1 cellular context compared by ENCODE assay signal in genomic region chr16:88650749-88651275, GRCh38.
TF ChIP-seq lines count a peak whose summit lies in the region.

TSS of gene CYBA (minus strand) at chr16:88651053. CDS start at chr16:88651013, 40 bp downstream.

TF ChIP-seq in HEK293, 187 proteins besides CTCF, POLR2A, EP300 and RAD21 (continued from another document and continues in another):
- TF ChIP-seq, protein P1, sequence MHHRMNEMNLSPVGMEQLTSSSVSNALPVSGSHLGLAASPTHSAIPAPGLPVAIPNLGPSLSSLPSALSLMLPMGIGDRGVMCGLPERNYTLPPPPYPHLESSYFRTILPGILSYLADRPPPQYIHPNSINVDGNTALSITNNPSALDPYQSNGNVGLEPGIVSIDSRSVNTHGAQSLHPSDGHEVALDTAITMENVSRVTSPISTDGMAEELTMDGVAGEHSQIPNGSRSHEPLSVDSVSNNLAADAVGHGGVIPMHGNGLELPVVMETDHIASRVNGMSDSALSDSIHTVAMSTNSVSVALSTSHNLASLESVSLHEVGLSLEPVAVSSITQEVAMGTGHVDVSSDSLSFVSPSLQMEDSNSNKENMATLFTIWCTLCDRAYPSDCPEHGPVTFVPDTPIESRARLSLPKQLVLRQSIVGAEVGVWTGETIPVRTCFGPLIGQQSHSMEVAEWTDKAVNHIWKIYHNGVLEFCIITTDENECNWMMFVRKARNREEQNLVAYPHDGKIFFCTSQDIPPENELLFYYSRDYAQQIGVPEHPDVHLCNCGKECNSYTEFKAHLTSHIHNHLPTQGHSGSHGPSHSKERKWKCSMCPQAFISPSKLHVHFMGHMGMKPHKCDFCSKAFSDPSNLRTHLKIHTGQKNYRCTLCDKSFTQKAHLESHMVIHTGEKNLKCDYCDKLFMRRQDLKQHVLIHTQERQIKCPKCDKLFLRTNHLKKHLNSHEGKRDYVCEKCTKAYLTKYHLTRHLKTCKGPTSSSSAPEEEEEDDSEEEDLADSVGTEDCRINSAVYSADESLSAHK (tag by site-specific recombination; IDR thresholded peaks at IDR 0.05) = no peak
- TF ChIP-seq, protein P2, sequence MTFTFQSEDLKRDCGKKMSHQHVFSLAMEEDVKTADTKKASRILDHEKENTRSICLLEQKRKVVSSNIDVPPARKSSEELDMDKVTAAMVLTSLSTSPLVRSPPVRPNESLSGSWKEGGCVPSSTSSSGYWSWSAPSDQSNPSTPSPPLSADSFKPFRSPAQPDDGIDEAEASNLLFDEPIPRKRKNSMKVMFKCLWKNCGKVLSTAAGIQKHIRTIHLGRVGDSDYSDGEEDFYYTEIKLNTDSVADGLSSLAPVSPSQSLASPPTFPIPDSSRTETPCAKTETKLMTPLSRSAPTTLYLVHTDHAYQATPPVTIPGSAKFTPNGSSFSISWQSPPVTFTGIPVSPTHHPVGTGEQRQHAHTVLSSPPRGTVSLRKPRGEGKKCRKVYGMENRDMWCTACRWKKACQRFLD (tag by site-specific recombination; IDR thresholded peaks at IDR 0.05) = no peak
- TF ChIP-seq, protein P3, sequence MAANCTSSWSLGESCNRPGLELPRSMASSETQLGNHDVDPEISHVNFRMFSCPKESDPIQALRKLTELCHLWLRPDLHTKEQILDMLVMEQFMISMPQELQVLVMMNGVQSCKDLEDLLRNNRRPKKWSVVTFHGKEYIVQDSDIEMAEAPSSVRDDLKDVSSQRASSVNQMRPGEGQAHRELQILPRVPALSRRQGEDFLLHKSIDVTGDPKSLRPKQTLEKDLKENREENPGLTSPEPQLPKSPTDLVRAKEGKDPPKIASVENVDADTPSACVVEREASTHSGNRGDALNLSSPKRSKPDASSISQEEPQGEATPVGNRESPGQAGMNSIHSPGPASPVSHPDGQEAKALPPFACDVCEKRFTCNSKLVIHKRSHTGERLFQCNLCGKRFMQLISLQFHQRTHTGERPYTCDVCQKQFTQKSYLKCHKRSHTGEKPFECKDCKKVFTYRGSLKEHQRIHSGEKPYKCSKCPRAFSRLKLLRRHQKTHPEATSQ (tag by site-specific recombination; IDR thresholded peaks at IDR 0.05) = no peak
- TF ChIP-seq SP2 (tag by site-specific recombination; IDR thresholded peaks at IDR 0.05) = peak; percentile 42
- peak; percentile 40; the same call in 1 of the 2 replicates for TF ChIP-seq PBX3 (CRISPR knock-in tag; IDR thresholded peaks at IDR 0.05)
- no peak for TF ChIP-seq ZNF558 (tag by site-specific recombination; IDR thresholded peaks at IDR 0.05)
- TF ChIP-seq, protein P4, sequence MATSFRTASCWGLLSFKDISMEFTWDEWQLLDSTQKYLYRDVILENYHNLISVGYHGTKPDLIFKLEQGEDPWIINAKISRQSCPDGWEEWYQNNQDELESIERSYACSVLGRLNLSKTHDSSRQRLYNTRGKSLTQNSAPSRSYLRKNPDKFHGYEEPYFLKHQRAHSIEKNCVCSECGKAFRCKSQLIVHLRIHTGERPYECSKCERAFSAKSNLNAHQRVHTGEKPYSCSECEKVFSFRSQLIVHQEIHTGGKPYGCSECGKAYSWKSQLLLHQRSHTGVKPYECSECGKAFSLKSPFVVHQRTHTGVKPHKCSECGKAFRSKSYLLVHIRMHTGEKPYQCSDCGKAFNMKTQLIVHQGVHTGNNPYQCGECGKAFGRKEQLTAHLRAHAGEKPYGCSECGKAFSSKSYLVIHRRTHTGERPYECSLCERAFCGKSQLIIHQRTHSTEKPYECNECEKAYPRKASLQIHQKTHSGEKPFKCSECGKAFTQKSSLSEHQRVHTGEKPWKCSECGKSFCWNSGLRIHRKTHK (tag by site-specific recombination; IDR thresholded peaks at IDR 0.05) = no peak
- TF ChIP-seq ZBTB49 (tag by site-specific recombination; IDR thresholded peaks at IDR 0.05; ENCODE audit: low read depth) = no peak
- 0 out of 2 replicates have a peak, but pooled peaks have one; percentile 28 for TF ChIP-seq ZFP37 (tag by site-specific recombination; IDR thresholded peaks at IDR 0.05)
- no peak for TF ChIP-seq TCF7L2 (IDR thresholded peaks at IDR 0.05; ENCODE audit: borderline replicate concordance, low read depth, low read length)
- no peak for TF ChIP-seq TRIM28 (IDR thresholded peaks at IDR 0.05; ENCODE audit: borderline replicate concordance, low read length)
- TF ChIP-seq ZSCAN16 (tag by site-specific recombination; IDR thresholded peaks at IDR 0.05) = no peak
- TF ChIP-seq REST (tag by site-specific recombination; IDR thresholded peaks at IDR 0.05) = no peak
- TF ChIP-seq PATZ1 (tag by site-specific recombination; IDR thresholded peaks at IDR 0.05) = peak; percentile 30
- TF ChIP-seq, protein P5, sequence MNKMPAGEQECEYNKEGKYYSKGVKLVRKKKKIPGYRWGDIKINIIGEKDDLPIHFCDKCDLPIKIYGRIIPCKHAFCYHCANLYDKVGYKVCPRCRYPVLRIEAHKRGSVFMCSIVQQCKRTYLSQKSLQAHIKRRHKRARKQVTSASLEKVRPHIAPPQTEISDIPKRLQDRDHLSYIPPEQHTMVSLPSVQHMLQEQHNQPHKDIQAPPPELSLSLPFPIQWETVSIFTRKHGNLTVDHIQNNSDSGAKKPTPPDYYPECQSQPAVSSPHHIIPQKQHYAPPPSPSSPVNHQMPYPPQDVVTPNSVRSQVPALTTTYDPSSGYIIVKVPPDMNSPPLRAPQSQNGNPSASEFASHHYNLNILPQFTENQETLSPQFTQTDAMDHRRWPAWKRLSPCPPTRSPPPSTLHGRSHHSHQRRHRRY (tag by site-specific recombination; IDR thresholded peaks at IDR 0.05) = no peak
- TF ChIP-seq, protein P6, sequence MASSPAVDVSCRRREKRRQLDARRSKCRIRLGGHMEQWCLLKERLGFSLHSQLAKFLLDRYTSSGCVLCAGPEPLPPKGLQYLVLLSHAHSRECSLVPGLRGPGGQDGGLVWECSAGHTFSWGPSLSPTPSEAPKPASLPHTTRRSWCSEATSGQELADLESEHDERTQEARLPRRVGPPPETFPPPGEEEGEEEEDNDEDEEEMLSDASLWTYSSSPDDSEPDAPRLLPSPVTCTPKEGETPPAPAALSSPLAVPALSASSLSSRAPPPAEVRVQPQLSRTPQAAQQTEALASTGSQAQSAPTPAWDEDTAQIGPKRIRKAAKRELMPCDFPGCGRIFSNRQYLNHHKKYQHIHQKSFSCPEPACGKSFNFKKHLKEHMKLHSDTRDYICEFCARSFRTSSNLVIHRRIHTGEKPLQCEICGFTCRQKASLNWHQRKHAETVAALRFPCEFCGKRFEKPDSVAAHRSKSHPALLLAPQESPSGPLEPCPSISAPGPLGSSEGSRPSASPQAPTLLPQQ (tag by site-specific recombination; IDR thresholded peaks at IDR 0.05) = peak; percentile 40; the same call in 1 of the 2 replicates
- no peak for TF ChIP-seq RBAK (tag by site-specific recombination; IDR thresholded peaks at IDR 0.05)
- no peak for TF ChIP-seq ZNF121 (tag by site-specific recombination; IDR thresholded peaks at IDR 0.05)
- peak; percentile 94 for TF ChIP-seq ZXDB (tag by site-specific recombination; IDR thresholded peaks at IDR 0.05)
- TF ChIP-seq ZNF239 (tag by site-specific recombination; IDR thresholded peaks at IDR 0.05) = no peak
- TF ChIP-seq ZBTB17 (tag by site-specific recombination; IDR thresholded peaks at IDR 0.05) = no peak
- no peak for TF ChIP-seq ZNF19 (tag by site-specific recombination; IDR thresholded peaks at IDR 0.05; ENCODE audit: low read depth)
- TF ChIP-seq ZNF624 (tag by site-specific recombination; IDR thresholded peaks at IDR 0.05) = no peak
- TF ChIP-seq GLI2 (tag by site-specific recombination; IDR thresholded peaks at IDR 0.05; ENCODE audit: borderline replicate concordance, low read depth) = no peak
- no peak for TF ChIP-seq ZNF664 (tag by site-specific recombination; IDR thresholded peaks at IDR 0.05)
- no peak for TF ChIP-seq ZNF830 (tag by site-specific recombination; IDR thresholded peaks at IDR 0.05; ENCODE audit: low read depth)
- no peak for TF ChIP-seq ZFP41 (tag by site-specific recombination; IDR thresholded peaks at IDR 0.05; ENCODE audit: borderline replicate concordance)
- no peak for TF ChIP-seq ZNF48 (tag by site-specific recombination; IDR thresholded peaks at IDR 0.05)
- TF ChIP-seq ZNF660 (tag by site-specific recombination; IDR thresholded peaks at IDR 0.05) = no peak
- no peak for TF ChIP-seq ZSCAN23 (tag by site-specific recombination; IDR thresholded peaks at IDR 0.05)
- no peak for TF ChIP-seq ZNF776 (tag by site-specific recombination; IDR thresholded peaks at IDR 0.05; ENCODE audit: borderline replicate concordance)
- TF ChIP-seq ZNF777 (tag by site-specific recombination; IDR thresholded peaks at IDR 0.05; ENCODE audit: borderline replicate concordance) = no peak
- no peak for TF ChIP-seq ZNF837 (tag by site-specific recombination; IDR thresholded peaks at IDR 0.05)
- no peak for TF ChIP-seq GLI4 (tag by site-specific recombination; IDR thresholded peaks at IDR 0.05)
- TF ChIP-seq KLF1 (tag by site-specific recombination; IDR thresholded peaks at IDR 0.05) = peak; percentile 73
- no peak for TF ChIP-seq ZNF555 (tag by site-specific recombination; conservative IDR thresholded peaks at IDR 0.05)
- TF ChIP-seq GFI1B (tag by site-specific recombination; IDR thresholded peaks at IDR 0.05) = no peak
- TF ChIP-seq, protein P7, sequence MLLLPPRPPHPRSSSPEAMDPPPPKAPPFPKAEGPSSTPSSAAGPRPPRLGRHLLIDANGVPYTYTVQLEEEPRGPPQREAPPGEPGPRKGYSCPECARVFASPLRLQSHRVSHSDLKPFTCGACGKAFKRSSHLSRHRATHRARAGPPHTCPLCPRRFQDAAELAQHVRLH (tag by site-specific recombination; IDR thresholded peaks at IDR 0.05) = no peak
- TF ChIP-seq ZNF670 (tag by site-specific recombination; IDR thresholded peaks at IDR 0.05; ENCODE audit: low read depth) = no peak
- TF ChIP-seq KLF8 (tag by site-specific recombination; IDR thresholded peaks at IDR 0.05) = peak; percentile 40; the same call in 1 of the 2 replicates
- peak; percentile 44; the same call in 1 of the 2 replicates for TF ChIP-seq ZBTB8A (tag by site-specific recombination; IDR thresholded peaks at IDR 0.05)
- TF ChIP-seq MZF1 (tag by site-specific recombination; IDR thresholded peaks at IDR 0.05; ENCODE audit: borderline replicate concordance) = no peak
- no peak for TF ChIP-seq ZNF292 (tag by site-specific recombination; IDR thresholded peaks at IDR 0.05; ENCODE audit: borderline replicate concordance, low read depth)
- TF ChIP-seq ZFP3 (tag by site-specific recombination; IDR thresholded peaks at IDR 0.05; ENCODE audit: low read depth) = no peak
- TF ChIP-seq ZNF404 (tag by site-specific recombination; IDR thresholded peaks at IDR 0.05) = no peak
- TF ChIP-seq SP7 (tag by site-specific recombination; IDR thresholded peaks at IDR 0.05) = 0 out of 2 replicates have a peak, but pooled peaks have one; percentile 49
